9 cellular contexts compared by ENCODE assay signal in the genomic region with DNA sequence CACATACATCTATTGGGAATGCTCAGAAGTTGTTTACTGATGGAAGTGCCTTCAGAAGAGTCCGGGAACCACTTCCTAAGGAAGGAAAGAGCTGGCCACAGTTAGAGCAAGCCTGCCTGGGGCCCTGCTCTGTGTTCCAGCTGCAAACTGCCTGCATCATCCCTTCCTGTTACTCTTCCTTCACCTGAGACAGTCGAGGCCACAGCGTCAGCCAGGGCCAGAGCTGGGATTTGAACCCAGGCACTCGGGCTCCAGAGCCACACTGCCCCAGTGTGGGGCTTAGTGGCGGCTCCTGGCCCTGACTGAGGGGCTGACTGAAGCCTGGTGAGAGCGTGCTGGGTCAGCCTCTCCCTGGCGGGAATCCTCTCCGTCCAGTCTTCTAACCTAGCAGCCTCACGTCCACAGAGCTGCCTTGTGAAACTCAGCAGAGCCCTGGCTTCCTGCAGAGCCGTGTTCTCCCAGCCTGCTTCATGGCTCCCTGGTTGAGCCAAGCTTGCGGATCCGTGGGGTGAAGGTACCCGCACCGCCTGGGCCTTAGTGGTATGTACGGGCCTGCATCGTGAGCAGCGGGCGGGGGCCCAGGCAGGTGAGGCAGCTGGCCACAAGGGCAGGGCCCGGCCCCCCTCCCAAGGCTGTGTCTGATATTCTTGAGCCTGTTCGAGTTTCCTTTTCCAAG. TPM values are rescaled to one million over a fixed set of nuclear protein-coding genes. Genes with fewer than 3 reads are reported as not detected.
A peak's percentile ranks its signal among the peaks of the same experiment; 100 is the strongest.
DNase-seq lines count a peak whose midpoint lies in the region; ATAC-seq, FAIRE-seq and TF ChIP-seq lines count a peak whose summit lies in the region.
"Had no signal": no experiment of that assay in that cellular context is flagged by ENCODE, and none has a peak within 500 bp of the region (broad histone marks: within the 10 kb centered on the region; RNA-seq: fewer than 3 reads in every experiment).

No MANE protein-coding gene starts in this region.

- H3K27ac ChIP-seq in HEK293 (ENCODE audit: extremely low read depth, low read depth, low read length) (no peak overlapping the region), colonic mucosa (peak overlapping the region; percentile 60), trophoblast cell (ENCODE audit: low read depth, low read length) (no peak overlapping the region), substantia nigra (ENCODE audit: low read depth, low read length, poor library complexity, severe bottlenecking) (no peak overlapping the region)
- H3K27ac ChIP-seq: SK-N-MC had no signal

- H3K79me2 ChIP-seq in trophoblast cell (ENCODE audit: control insufficient read depth, insufficient read depth, low read length, poor library complexity): no peaks in the 10 kb centered on the region

- H3K4ac ChIP-seq in trophoblast cell (ENCODE audit: low read depth, low read length): no peak overlapping the region

- H4K91ac ChIP-seq in trophoblast cell (ENCODE audit: low read depth, low read length): no peak overlapping the region

- no peak overlapping the region for H2BK5ac ChIP-seq in trophoblast cell (ENCODE audit: low read depth, low read length, poor library complexity)

- POLR2A ChIA-PET in HEK293 (lab: Yijun Ruan, JAX): interaction anchor here (0.6 to 2.0 kb wide), 8 partner anchors 8 to 183 kb away, joined by 3 to 21 read pairs (median 6); partner anchors contain the start of genes AFMID, TK1, TMC8 and TNRC6C

- H3K23ac ChIP-seq in trophoblast cell (ENCODE audit: low read length): no peak overlapping the region

- TF ChIP-seq CTCF in HEK293 (tag by site-specific recombination; IDR thresholded peaks at IDR 0.05) (no peak), colonic mucosa (IDR thresholded peaks at IDR 0.05) (no peak)

- ATAC-seq in HG03095 (IDR thresholded peaks at IDR 0.05; ENCODE audit: unreplicated experiment): no peak

- no peak overlapping the region for H2AFZ ChIP-seq in trophoblast cell (ENCODE audit: insufficient read depth, low read length, poor library complexity)

- H3K4me1 ChIP-seq in HEK293 (ENCODE audit: control insufficient read depth, insufficient read depth, low read length): peaks cover 4% of the 10 kb centered on the region
- peaks cover 43% of the 10 kb centered on the region for H3K4me1 ChIP-seq in colonic mucosa
- no peaks in the 10 kb centered on the region for H3K4me1 ChIP-seq in trophoblast cell (ENCODE audit: control insufficient read depth in 1 of 2, insufficient read depth in 2 of 2, low read length in 2 of 2)

- no peaks in the 10 kb centered on the region for H3K79me1 ChIP-seq in trophoblast cell (ENCODE audit: low read length)

- FAIRE-seq in RCC 7860 (lab: Jason Lieb, UNC): no peak

- H2BK12ac ChIP-seq in trophoblast cell (ENCODE audit: low read length): no peak overlapping the region

- no peak overlapping the region for H2BK120ac ChIP-seq in trophoblast cell (ENCODE audit: insufficient read depth, low read length, poor library complexity)

- H3K9me3 ChIP-seq in HEK293 (ENCODE audit: control insufficient read depth, insufficient read depth, low read depth, low read length) (no peaks in the 10 kb centered on the region), colonic mucosa (no peaks in the 10 kb centered on the region), trophoblast cell (ENCODE audit: insufficient read depth, low read depth, low read length) (peaks cover 4% of the 10 kb centered on the region)

- H3K4me3 ChIP-seq in HEK293 (ENCODE audit: low read depth, low read length): no peak overlapping the region
- no peak overlapping the region for H3K4me3 ChIP-seq in colonic mucosa
- no peak overlapping the region for H3K4me3 ChIP-seq in trophoblast cell (ENCODE audit: low read depth, low read length)
- H3K4me3 ChIP-seq: SK-N-MC had no signal

- no peak overlapping the region for H3K18ac ChIP-seq in trophoblast cell (ENCODE audit: low read length)

- H4K8ac ChIP-seq in trophoblast cell (ENCODE audit: low read depth, low read length): no peak overlapping the region

- no peak for DNase-seq in colonic mucosa
- DNase-seq in trophoblast cell: peak; percentile 67 to 71
- no peak for DNase-seq in RCC 7860 (ENCODE audit: low spot score)
- DNase-seq in substantia nigra (lab: John Stamatoyannopoulos, UW): no peak
- DNase-seq: NCI-H1417 treated with DMSO at 0.1 percent for 48 hours, NCI-H774 had no signal

- peak overlapping the region in 1 of 2 donors; percentile 34 for H3K9ac ChIP-seq in colonic mucosa (ENCODE audit: low read depth in 2 of 2, low read length in 2 of 2)
- no peak overlapping the region for H3K9ac ChIP-seq in trophoblast cell (ENCODE audit: low read length)

- H2AK5ac ChIP-seq in trophoblast cell (ENCODE audit: low read length): no peak overlapping the region

- H3K4me2 ChIP-seq in trophoblast cell (ENCODE audit: low read length): no peak overlapping the region

- CTCF ChIA-PET in HEK293 (lab: Yijun Ruan, JAX): interaction anchor here (1.2 to 2.5 kb wide), 7 partner anchors 12 to 108 kb away, joined by 5 to 15 read pairs (median 5); partner anchors contain the start of gene TK1

- no CpG with 5 or more reads among the region's 20 CpGs for WGBS in trophoblast cell (ENCODE audit: extremely low coverage, insufficient coverage, insufficient read length)

- intact Hi-C loops in colonic mucosa (cut with DNase I): no loop called here

- H4K12ac ChIP-seq in trophoblast cell (ENCODE audit: low read depth, low read length): no peak overlapping the region

- H3K36me3 ChIP-seq in HEK293 (ENCODE audit: control insufficient read depth in 2 of 2, insufficient read depth in 1 of 2, low read length in 2 of 2): no peaks in the 10 kb centered on the region
- no peaks in the 10 kb centered on the region for H3K36me3 ChIP-seq in colonic mucosa
- H3K36me3 ChIP-seq in trophoblast cell (ENCODE audit: control insufficient read depth in 1 of 2, insufficient read depth in 2 of 2, low read length in 2 of 2): no peaks in the 10 kb centered on the region

- H3K27me3 ChIP-seq in colonic mucosa (no peaks in the 10 kb centered on the region), trophoblast cell (ENCODE audit: insufficient read depth, low read length) (no peaks in the 10 kb centered on the region)

- H3K14ac ChIP-seq in trophoblast cell (ENCODE audit: low read length): no peak overlapping the region

TF ChIP-seq in HEK293, 187 proteins besides CTCF, POLR2A, EP300 and RAD21:
- TF ChIP-seq ZNF10 (tag by site-specific recombination; IDR thresholded peaks at IDR 0.05) (0 out of 2 replicates have a peak, but pooled peaks have one; percentile 20), ZIC2 (tag by site-specific recombination; IDR thresholded peaks at IDR 0.05) (peak; percentile 66), RBAK (tag by site-specific recombination; IDR thresholded peaks at IDR 0.05) (no peak)
- TF ChIP-seq, protein P1, sequence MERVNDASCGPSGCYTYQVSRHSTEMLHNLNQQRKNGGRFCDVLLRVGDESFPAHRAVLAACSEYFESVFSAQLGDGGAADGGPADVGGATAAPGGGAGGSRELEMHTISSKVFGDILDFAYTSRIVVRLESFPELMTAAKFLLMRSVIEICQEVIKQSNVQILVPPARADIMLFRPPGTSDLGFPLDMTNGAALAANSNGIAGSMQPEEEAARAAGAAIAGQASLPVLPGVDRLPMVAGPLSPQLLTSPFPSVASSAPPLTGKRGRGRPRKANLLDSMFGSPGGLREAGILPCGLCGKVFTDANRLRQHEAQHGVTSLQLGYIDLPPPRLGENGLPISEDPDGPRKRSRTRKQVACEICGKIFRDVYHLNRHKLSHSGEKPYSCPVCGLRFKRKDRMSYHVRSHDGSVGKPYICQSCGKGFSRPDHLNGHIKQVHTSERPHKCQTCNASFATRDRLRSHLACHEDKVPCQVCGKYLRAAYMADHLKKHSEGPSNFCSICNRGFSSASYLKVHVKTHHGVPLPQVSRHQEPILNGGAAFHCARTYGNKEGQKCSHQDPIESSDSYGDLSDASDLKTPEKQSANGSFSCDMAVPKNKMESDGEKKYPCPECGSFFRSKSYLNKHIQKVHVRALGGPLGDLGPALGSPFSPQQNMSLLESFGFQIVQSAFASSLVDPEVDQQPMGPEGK (tag by site-specific recombination; IDR thresholded peaks at IDR 0.05): 0 out of 2 replicates have a peak, but pooled peaks have one; percentile 16

RNA-seq across cellular contexts. Expression of gene C17orf99, which starts 4.6 kb away (rescaled TPM):
- under 1 TPM in 1 of 2 donors, not detected in 1; 0.20 TPM for total RNA-seq in colonic mucosa
- polyA plus RNA-seq in trophoblast cell (2013): not detected in 2 replicates

RNA-seq across cellular contexts. Expression of gene TMC8, which starts 11.0 kb away (rescaled TPM):
- 1 to 10 TPM; 5.3 to 5.4 TPM for total RNA-seq in colonic mucosa
- 0.26 and 0.70 TPM in 2 replicates for polyA plus RNA-seq in trophoblast cell (2013)

RNA-seq across cellular contexts. Expression of gene TMC6, which starts 13.0 kb away (rescaled TPM):
- total RNA-seq in colonic mucosa: 100 to 1,000 TPM; 108 to 159 TPM
- polyA plus RNA-seq in trophoblast cell (2013): 36.7 and 38.3 TPM in 2 replicates

RNA-seq across cellular contexts. Expression of gene SYNGR2, which starts 26.8 kb away (rescaled TPM):
- 100 to 1,000 TPM; 256 to 395 TPM for total RNA-seq in colonic mucosa
- polyA plus RNA-seq in trophoblast cell (2013): 30.3 and 34.2 TPM in 2 replicates

RNA-seq across cellular contexts. Expression of gene TK1, which starts 45.3 kb away (rescaled TPM):
- total RNA-seq in colonic mucosa: 100 to 1,000 TPM in 1 of 2 donors, 10 to 100 TPM in 1; 37.7 to 135 TPM
- 55.5 and 56.1 TPM in 2 replicates for polyA plus RNA-seq in trophoblast cell (2013)

Comparison
In these comparisons a context has a peak if more than half of its experiments do, and no peak if none do; other contexts are left out.
1. DNase-seq: peak in trophoblast cell (2 of 2); none in colonic mucosa (single experiment), RCC 7860 (single experiment) and substantia nigra (0 of 49).